ENCODE assay signal across 1 cellular context in the genomic region with DNA sequence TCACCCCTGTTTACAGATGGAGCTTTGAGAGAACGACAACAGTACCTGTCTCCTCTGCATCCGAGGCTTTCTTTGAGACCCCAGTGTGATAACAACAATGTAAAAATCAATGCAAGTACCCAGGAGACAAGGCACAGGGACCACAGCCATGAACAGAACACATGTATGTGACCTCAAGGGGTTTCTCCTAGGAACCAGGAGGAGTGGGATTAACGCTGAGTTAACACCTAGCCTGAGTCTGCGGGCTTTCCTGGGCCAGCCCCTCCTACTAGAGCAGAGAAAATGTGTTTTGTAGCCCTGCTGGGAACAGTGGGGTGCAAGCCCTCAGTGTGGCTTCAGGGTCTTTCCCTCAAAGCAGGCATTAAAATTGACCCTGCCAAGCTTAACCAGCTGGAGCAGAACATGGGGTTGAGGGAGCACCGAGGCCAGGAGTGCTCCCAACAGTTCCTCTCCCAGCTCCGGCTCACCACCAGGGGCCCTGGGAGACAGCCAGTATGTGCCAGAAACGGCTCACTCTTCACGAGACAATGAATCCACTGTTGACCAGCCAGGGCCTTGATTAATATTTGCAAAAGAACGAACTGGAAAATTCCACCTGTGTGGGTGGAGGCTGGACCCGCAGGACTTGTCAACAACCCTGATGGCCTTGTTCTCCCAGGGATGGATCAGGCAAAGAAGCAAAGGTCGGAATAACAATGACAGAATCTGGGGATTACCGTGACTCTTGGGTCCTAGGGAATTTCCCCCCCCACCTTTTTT.
A peak's percentile ranks its signal among the peaks of the same experiment; 100 is the strongest.
TF ChIP-seq lines count a peak whose summit lies in the region.

No MANE protein-coding gene starts in this region.

TF ChIP-seq in HepG2, 621 proteins besides CTCF, POLR2A, EP300 and RAD21 (continued from another document and continues in another):
- TF ChIP-seq, protein P1, sequence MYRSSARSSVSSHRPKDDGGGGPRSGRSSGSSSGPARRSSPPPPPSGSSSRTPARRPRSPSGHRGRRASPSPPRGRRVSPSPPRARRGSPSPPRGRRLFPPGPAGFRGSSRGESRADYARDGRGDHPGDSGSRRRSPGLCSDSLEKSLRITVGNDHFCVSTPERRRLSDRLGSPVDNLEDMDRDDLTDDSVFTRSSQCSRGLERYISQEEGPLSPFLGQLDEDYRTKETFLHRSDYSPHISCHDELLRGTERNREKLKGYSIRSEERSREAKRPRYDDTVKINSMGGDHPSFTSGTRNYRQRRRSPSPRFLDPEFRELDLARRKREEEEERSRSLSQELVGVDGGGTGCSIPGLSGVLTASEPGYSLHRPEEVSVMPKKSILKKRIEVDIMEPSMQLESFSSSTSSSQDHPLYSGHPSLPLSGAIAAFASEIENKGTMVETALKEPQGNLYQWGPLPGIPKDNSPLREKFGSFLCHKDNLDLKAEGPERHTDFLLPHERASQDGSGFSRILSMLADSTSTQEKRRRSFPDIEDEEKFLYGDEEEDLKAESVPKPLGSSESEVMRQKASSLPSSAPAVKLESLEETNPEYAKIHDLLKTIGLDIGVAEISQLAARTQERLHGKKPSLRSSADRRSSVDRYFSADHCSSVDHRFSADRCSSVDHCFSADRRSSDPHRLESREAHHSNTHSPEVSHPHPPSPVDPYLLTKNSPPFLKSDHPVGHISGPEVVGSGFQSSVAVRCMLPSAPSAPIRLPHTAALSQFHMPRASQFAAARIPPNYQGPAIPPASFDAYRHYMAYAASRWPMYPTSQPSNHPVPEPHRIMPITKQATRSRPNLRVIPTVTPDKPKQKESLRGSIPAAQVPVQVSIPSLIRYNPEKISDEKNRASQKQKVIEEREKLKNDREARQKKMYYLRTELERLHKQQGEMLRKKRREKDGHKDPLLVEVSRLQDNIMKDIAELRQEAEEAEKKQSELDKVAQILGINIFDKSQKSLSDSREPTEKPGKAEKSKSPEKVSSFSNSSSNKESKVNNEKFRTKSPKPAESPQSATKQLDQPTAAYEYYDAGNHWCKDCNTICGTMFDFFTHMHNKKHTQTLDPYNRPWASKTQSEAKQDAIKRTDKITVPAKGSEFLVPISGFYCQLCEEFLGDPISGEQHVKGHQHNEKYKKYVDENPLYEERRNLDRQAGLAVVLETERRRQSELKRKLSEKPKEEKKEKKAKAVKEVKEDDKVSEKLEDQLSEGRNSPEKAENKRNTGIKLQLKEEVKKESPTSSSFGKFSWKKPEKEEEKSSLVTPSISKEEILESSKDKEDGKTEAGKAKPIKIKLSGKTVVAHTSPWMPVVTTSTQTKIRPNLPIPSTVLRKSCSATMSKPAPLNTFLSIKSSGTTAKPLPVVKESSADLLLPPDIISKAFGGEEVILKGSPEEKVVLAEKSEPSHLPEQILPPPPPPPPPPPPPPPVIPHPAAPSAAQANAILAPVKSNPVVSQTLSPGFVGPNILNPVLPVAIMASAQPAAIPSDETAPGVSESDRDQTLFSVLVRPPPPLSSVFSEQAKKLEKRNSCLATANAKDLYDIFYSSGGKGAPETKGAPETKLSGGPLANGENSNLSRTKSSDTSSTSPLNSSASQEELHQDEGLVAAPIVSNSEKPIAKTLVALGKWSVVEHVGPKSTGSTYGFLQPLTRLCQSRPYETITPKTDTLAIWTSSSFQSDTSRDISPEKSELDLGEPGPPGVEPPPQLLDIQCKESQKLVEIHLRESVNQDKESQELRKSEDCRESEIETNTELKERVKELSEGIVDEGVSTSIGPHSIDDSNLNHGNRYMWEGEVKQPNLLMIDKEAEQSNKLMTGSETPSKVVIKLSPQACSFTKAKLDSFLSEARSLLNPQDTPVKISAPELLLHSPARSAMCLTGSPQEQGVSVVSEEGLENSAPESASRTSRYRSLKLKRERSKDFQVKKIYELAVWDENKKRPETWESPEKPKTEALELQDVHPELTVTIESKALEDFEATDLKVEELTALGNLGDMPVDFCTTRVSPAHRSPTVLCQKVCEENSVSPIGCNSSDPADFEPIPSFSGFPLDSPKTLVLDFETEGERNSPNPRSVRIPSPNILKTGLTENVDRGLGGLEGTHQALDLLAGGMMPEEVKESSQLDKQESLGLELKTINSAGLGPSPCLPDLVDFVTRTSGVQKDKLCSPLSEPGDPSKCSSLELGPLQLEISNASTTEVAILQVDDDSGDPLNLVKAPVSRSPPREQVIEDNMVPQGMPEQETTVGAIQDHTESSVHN (CRISPR knock-in tag; IDR thresholded peaks at IDR 0.05) = no peak
- TF ChIP-seq ZNF790 (CRISPR knock-in tag; IDR thresholded peaks at IDR 0.05; ENCODE audit: borderline replicate concordance) (no peak), MTA1 (CRISPR knock-in tag; IDR thresholded peaks at IDR 0.05; ENCODE audit: borderline replicate concordance) (no peak), FOXK1 (CRISPR knock-in tag; IDR thresholded peaks at IDR 0.05; ENCODE audit: borderline replicate concordance, low read depth) (peak; percentile 91), TCF12 (IDR thresholded peaks at IDR 0.05) (no peak), TCF12 (CRISPR knock-in tag; IDR thresholded peaks at IDR 0.05) (peak; percentile 74; the same call in 1 of the 2 replicates), ELF1 (CRISPR knock-in tag; IDR thresholded peaks at IDR 0.05) (0 out of 2 replicates have a peak, but pooled peaks have one; percentile 12), ZNF282 (IDR thresholded peaks at IDR 0.05; ENCODE audit: partially characterized antibody) (no peak), TEF (CRISPR knock-in tag; IDR thresholded peaks at IDR 0.05) (no peak), ZMAT3 (CRISPR knock-in tag; conservative IDR thresholded peaks at IDR 0.05) (no peak), NFATC3 (CRISPR knock-in tag; IDR thresholded peaks at IDR 0.05) (no peak), ZBTB43 (CRISPR knock-in tag; conservative IDR thresholded peaks at IDR 0.05) (peak; percentile 77), ZNF713 (CRISPR knock-in tag; IDR thresholded peaks at IDR 0.05) (no peak), SETDB1 (CRISPR knock-in tag; IDR thresholded peaks at IDR 0.05; ENCODE audit: borderline replicate concordance) (no peak), U2AF2 (IDR thresholded peaks at IDR 0.05; ENCODE audit: low read depth, low read length) (no peak), SNRNP70 (IDR thresholded peaks at IDR 0.05; ENCODE audit: low read depth, low read length) (no peak), ZNF343 (CRISPR knock-in tag; IDR thresholded peaks at IDR 0.05) (no peak), TRAFD1 (CRISPR knock-in tag; IDR thresholded peaks at IDR 0.05; ENCODE audit: borderline replicate concordance) (no peak; the same call in 1 of the 2 replicates), ARID4A (CRISPR knock-in tag; IDR thresholded peaks at IDR 0.05; ENCODE audit: borderline replicate concordance) (peak; percentile 12; the same call in 1 of the 2 replicates), ZNF337 (CRISPR knock-in tag; IDR thresholded peaks at IDR 0.05; ENCODE audit: borderline replicate concordance, low read depth) (no peak), KDM5B (CRISPR knock-in tag; IDR thresholded peaks at IDR 0.05; ENCODE audit: borderline replicate concordance) (peak; percentile 13; the same call in 1 of the 2 replicates), MIXL1 (CRISPR knock-in tag; IDR thresholded peaks at IDR 0.05) (peak; percentile 82), KDM5A (IDR thresholded peaks at IDR 0.05; ENCODE audit: borderline replicate concordance, low read length) (no peak), RFX5 (IDR thresholded peaks at IDR 0.05; ENCODE audit: low read depth, low read length) (no peak), ZSCAN25 (CRISPR knock-in tag; IDR thresholded peaks at IDR 0.05) (0 out of 2 replicates have a peak, but pooled peaks have one; percentile 40), GABPB1 (CRISPR knock-in tag; IDR thresholded peaks at IDR 0.05) (peak; percentile 11; the same call in 1 of the 2 replicates), ZBTB38 (CRISPR knock-in tag; IDR thresholded peaks at IDR 0.05) (peak; percentile 81), RFXANK (CRISPR knock-in tag; IDR thresholded peaks at IDR 0.05) (no peak), ZNF724P (CRISPR knock-in tag; IDR thresholded peaks at IDR 0.05; ENCODE audit: borderline replicate concordance) (peak; percentile 2; the same call in 1 of the 2 replicates), HMGA1 (CRISPR knock-in tag; conservative IDR thresholded peaks at IDR 0.05) (no peak), ZNF263 (CRISPR knock-in tag; IDR thresholded peaks at IDR 0.05) (peak; percentile 100)
- TF ChIP-seq, protein P2, sequence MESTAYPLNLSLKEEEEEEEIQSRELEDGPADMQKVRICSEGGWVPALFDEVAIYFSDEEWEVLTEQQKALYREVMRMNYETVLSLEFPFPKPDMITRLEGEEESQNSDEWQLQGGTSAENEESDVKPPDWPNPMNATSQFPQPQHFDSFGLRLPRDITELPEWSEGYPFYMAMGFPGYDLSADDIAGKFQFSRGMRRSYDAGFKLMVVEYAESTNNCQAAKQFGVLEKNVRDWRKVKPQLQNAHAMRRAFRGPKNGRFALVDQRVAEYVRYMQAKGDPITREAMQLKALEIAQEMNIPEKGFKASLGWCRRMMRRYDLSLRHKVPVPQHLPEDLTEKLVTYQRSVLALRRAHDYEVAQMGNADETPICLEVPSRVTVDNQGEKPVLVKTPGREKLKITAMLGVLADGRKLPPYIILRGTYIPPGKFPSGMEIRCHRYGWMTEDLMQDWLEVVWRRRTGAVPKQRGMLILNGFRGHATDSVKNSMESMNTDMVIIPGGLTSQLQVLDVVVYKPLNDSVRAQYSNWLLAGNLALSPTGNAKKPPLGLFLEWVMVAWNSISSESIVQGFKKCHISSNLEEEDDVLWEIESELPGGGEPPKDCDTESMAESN (CRISPR knock-in tag; conservative IDR thresholded peaks at IDR 0.05) = no peak
- TF ChIP-seq, protein P3, sequence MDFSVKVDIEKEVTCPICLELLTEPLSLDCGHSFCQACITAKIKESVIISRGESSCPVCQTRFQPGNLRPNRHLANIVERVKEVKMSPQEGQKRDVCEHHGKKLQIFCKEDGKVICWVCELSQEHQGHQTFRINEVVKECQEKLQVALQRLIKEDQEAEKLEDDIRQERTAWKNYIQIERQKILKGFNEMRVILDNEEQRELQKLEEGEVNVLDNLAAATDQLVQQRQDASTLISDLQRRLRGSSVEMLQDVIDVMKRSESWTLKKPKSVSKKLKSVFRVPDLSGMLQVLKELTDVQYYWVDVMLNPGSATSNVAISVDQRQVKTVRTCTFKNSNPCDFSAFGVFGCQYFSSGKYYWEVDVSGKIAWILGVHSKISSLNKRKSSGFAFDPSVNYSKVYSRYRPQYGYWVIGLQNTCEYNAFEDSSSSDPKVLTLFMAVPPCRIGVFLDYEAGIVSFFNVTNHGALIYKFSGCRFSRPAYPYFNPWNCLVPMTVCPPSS (IDR thresholded peaks at IDR 0.05) = no peak
- TF ChIP-seq, protein P4, sequence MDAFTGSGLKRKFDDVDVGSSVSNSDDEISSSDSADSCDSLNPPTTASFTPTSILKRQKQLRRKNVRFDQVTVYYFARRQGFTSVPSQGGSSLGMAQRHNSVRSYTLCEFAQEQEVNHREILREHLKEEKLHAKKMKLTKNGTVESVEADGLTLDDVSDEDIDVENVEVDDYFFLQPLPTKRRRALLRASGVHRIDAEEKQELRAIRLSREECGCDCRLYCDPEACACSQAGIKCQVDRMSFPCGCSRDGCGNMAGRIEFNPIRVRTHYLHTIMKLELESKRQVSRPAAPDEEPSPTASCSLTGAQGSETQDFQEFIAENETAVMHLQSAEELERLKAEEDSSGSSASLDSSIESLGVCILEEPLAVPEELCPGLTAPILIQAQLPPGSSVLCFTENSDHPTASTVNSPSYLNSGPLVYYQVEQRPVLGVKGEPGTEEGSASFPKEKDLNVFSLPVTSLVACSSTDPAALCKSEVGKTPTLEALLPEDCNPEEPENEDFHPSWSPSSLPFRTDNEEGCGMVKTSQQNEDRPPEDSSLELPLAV (CRISPR knock-in tag; conservative IDR thresholded peaks at IDR 0.05; ENCODE audit: low read depth) = no peak
